8 cellular contexts compared by ENCODE assay signal in genomic region chr13:34437873-34438272, GRCh38.
"Had no signal": no experiment of that assay in that cellular context is flagged by ENCODE, and none has a peak within 500 bp of the region (broad histone marks: within the 10 kb centered on the region; RNA-seq: fewer than 3 reads in every experiment).

No MANE protein-coding gene starts in this region.

- H3K9ac ChIP-seq: GM23248 had no signal

- ATAC-seq: HCT116, HepG2 had no signal

- H3K4me1 ChIP-seq: HAP-1 had no signal

- FAIRE-seq: HepG2 had no signal

- H2AFZ ChIP-seq: GM23248 had no signal

- DNase-seq: GM23248, GOT3, H7, HFFc6 had no signal

- H3K4me3 ChIP-seq: GM23248, HAP-1 had no signal

- H3K9me3 ChIP-seq: HAP-1 had no signal

- H3K36me3 ChIP-seq: HAP-1 had no signal

- H3K27ac ChIP-seq: GM23248, HL-60 had no signal
